Comparison of ENCODE assay signal across 8 cellular contexts in genomic region chr17:19724501-19725420, GRCh38. TPM values are rescaled to one million over a fixed set of nuclear protein-coding genes. Genes with fewer than 3 reads are reported as not detected.
A peak's percentile ranks its signal among the peaks of the same experiment; 100 is the strongest.
DNase-seq lines count a peak whose midpoint lies in the region; ATAC-seq and TF ChIP-seq lines count a peak whose summit lies in the region.

No MANE protein-coding gene starts in this region.

- no peaks in the 10 kb centered on the region for H3K9me3 ChIP-seq in PC-9 (ENCODE audit: insufficient read depth, low read depth)

- H3K27me3 ChIP-seq in PC-9 (ENCODE audit: insufficient read depth, low read depth): no peaks in the 10 kb centered on the region

- TSS peak; percentile 70 for BruUV-seq in PC-9 (replicated peaks; lab: Mats Ljungman, UMichigan)

- H3K27ac Mint-ChIP-seq in activated naive CD4-positive, alpha-beta T cell treated with anti-CD3 and anti-CD28 coated beads, Interleukin-2, amount 50 U/mL, for 72 hours: peak overlapping the region in 1 of 2 donors; percentile 81

- H3K36me3 ChIP-seq in PC-9 (ENCODE audit: low read depth): no peaks in the 10 kb centered on the region

- peak overlapping the region; percentile 29; the same call in 1 of the 2 replicates for H3K4me3 ChIP-seq in PC-9

- H3K9me2 ChIP-seq in PC-9 (ENCODE audit: insufficient read depth): no peaks in the 10 kb centered on the region

- CTCF ChIA-PET in PC-9 (lab: Charles Lee): interaction anchor here (1.1 kb wide), 1 partner anchor 29 kb away, joined by 4 read pairs; no protein-coding TSS in a partner anchor

- POLR2A ChIA-PET in PC-9 (lab: Charles Lee; ENCODE audit: unreplicated experiment): interaction anchor here (0.6 to 0.7 kb wide), 3 partner anchors 12 to 467 kb away, joined by 3 to 27 read pairs (median 4); no protein-coding TSS in a partner anchor

- no peaks in the 10 kb centered on the region for H4K20me1 ChIP-seq in PC-9 (ENCODE audit: insufficient read depth)

- H3K27ac ChIP-seq in PC-9: peak overlapping the region; percentile 72

- TF ChIP-seq CTCF in PC-9 (conservative IDR thresholded peaks at IDR 0.05): no peak

- DNase-seq in PC-9: peak; percentile 65 to 80
- peak; percentile 31 to 71 for DNase-seq in activated naive CD4-positive, alpha-beta T cell treated with anti-CD3 and anti-CD28 coated beads, Interleukin-2, amount 50 U/mL, for 72 hours (ENCODE audit: low spot score in 2 of 2)
- DNase-seq in left lobe of liver (ENCODE audit: low spot score): peak; percentile 78
- DNase-seq in stimulated activated CD4-positive, alpha-beta T cell treated with anti-CD3 and anti-CD28 coated beads, Interleukin-4, amount 100 ng/mL, for 48 hours (ENCODE audit: low read depth in 2 of 2): peak; percentile 36 to 42
- DNase-seq in DMS 273 treated with DMSO at 0.1 percent for 48 hours (lab: John Stamatoyannopoulos, UW): no peak

- no peaks in the 10 kb centered on the region for H3K36me3 Mint-ChIP-seq in activated naive CD4-positive, alpha-beta T cell treated with anti-CD3 and anti-CD28 coated beads, Interleukin-2, amount 50 U/mL, for 72 hours

- peak; percentile 73 to 92 for ATAC-seq in activated naive CD4-positive, alpha-beta T cell treated with anti-CD3 and anti-CD28 coated beads, Interleukin-2, amount 50 U/mL, for 72 hours
- ATAC-seq in left lobe of liver (peak; percentile 68), GM21619 (IDR thresholded peaks at IDR 0.05; ENCODE audit: unreplicated experiment) (no peak), HG02571 (IDR thresholded peaks at IDR 0.05; ENCODE audit: unreplicated experiment) (no peak), GM21526 (IDR thresholded peaks at IDR 0.05; ENCODE audit: low FRiP score, unreplicated experiment) (no peak)

- peak overlapping the region; percentile 69 for H3K4me2 ChIP-seq in PC-9

- H3K79me2 ChIP-seq in PC-9 (ENCODE audit: low read depth): no peaks in the 10 kb centered on the region

- peaks cover 65% of the 10 kb centered on the region for H3F3A ChIP-seq in PC-9 (ENCODE audit: insufficient read depth, low read depth)

- H3K4me1 ChIP-seq in PC-9 (replicated peaks; ENCODE audit: insufficient read depth): peaks cover 91% of the 10 kb centered on the region

- no peaks in the 10 kb centered on the region for H3K9me3 Mint-ChIP-seq in activated naive CD4-positive, alpha-beta T cell treated with anti-CD3 and anti-CD28 coated beads, Interleukin-2, amount 50 U/mL, for 72 hours

- H2AFZ ChIP-seq in PC-9: peak overlapping the region; percentile 68

- intact Hi-C loops in PC-9 (cut with micrococcal nuclease; ENCODE audit: unreplicated experiment): loop anchor here (1.0 kb wide), 1 partner anchor 29 kb away; no protein-coding TSS in a partner anchor

RNA-seq across cellular contexts. Expression of gene SLC47A2, which starts 8.4 kb away (rescaled TPM):
- total RNA-seq in PC-9 (2021): 38.9 and 42.6 TPM in 2 replicates
- not detected for total RNA-seq in activated naive CD4-positive, alpha-beta T cell treated with anti-CD3 and anti-CD28 coated beads, Interleukin-2, amount 50 U/mL, for 72 hours
- not detected for total RNA-seq in left lobe of liver

RNA-seq across cellular contexts. Expression of gene ALDH3A1, which starts 23.3 kb away (rescaled TPM):
- 1,620 and 1,906 TPM in 2 replicates for total RNA-seq in PC-9 (2021)
- total RNA-seq in activated naive CD4-positive, alpha-beta T cell treated with anti-CD3 and anti-CD28 coated beads, Interleukin-2, amount 50 U/mL, for 72 hours: under 1 TPM in 1 of 2 donors, not detected in 1; 0.30 TPM
- total RNA-seq in left lobe of liver: 1.5 TPM

Comparison
In these comparisons a context has a peak if more than half of its experiments do, and no peak if none do; other contexts are left out.
1. ATAC-seq: peak in activated naive CD4-positive, alpha-beta T cell treated with anti-CD3 and anti-CD28 coated beads, Interleukin-2, amount 50 U/mL, for 72 hours (2 of 2) and left lobe of liver (single experiment); none in GM21619 (single experiment), HG02571 (single experiment) and GM21526 (single experiment).
2. RNA of gene SLC47A2, which starts 8.4 kb away (total RNA-seq): 38.9 to 42.6 TPM in PC-9; not detected in activated naive CD4-positive, alpha-beta T cell treated with anti-CD3 and anti-CD28 coated beads, Interleukin-2, amount 50 U/mL, for 72 hours and not detected in left lobe of liver (single experiment); every median in the first group is over 10 times any median in the second.
3. RNA of gene ALDH3A1, which starts 23.3 kb away (total RNA-seq): 1,620 to 1,906 TPM in PC-9; 1.5 TPM in left lobe of liver (single experiment) and 0.30 TPM in activated naive CD4-positive, alpha-beta T cell treated with anti-CD3 and anti-CD28 coated beads, Interleukin-2, amount 50 U/mL, for 72 hours; every median in the first group is over 100 times any median in the second.